ENCODE assay signal across 32 cellular contexts in the genomic region with DNA sequence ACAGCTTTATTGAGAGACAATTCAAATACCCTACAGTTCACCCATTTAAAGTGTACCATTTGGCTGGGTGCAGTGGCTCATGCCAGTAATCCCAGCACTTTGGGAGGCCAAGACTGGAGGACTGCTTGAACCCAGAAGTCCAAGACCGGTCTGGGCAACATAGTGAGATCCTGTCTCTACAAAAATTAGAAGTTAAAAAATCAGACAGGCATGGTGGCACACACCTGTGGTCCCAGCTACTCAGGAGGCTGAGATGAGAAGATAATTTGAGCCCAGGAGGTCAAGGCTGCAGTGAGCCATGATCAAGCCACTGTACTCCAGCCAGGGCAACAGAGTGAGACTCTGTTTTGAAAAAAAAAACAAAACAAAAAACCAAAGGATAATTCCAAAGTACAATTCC. TPM values are rescaled to one million over a fixed set of nuclear protein-coding genes. Genes with fewer than 3 reads are reported as not detected.
"Had no signal": no experiment of that assay in that cellular context is flagged by ENCODE, and none has a peak within 500 bp of the region (broad histone marks: within the 10 kb centered on the region; RNA-seq: fewer than 3 reads in every experiment).

No MANE protein-coding gene starts in this region.

- DNase-seq: hypothalamus; immature natural killer cell; kidney; left colon; left lung; lower lobe of right lung; mammary epithelial cell; mesenchymal stem cell; naive thymus-derived CD8-positive, alpha-beta T cell; nucleus accumbens; pancreas; retina; right cardiac atrium; spleen; stimulated activated CD4-positive, alpha-beta T cell treated with anti-CD3 and anti-CD28 coated beads, Interleukin-4, amount 100 ng/mL, for 24 hours; stimulated activated naive CD4-positive, alpha-beta T cell; tibial artery; trophoblast cell; upper lobe of right lung had no signal

- H3K27ac ChIP-seq: left lung, lower lobe of right lung, pancreas, prostate gland, skin epidermis, spleen, suprapubic skin, thoracic aorta, tibial artery, upper lobe of right lung had no signal

- FAIRE-seq: islet of Langerhans, kidney, pancreas, urothelium cell line had no signal

- H3K4me3 ChIP-seq: left lung, lower lobe of right lung, pancreas, prostate gland, skin epidermis, spleen, suprapubic skin, thoracic aorta, tibial artery, upper lobe of right lung had no signal

- H3K36me3 ChIP-seq: left lung, lower lobe of right lung, pancreas, prostate gland, spleen, suprapubic skin, thoracic aorta, tibial artery, upper lobe of right lung had no signal

- H3K27ac Mint-ChIP-seq: immature natural killer cell; naive thymus-derived CD8-positive, alpha-beta T cell; nephron; stimulated activated effector memory CD8-positive, alpha-beta T cell treated with anti-CD3 and anti-CD28 coated beads, Interleukin-12 subunit alpha, Interleukin-12 subunit beta, amount 100 ng/mL, for 72 hours; stimulated activated naive CD8-positive, alpha-beta T cell treated with anti-CD3 and anti-CD28 coated beads, Interleukin-15, Interleukin-2, amounts not matched to agents 100 ng/mL and 50 ng/mL, for 24 hours had no signal

- H3K4me1 ChIP-seq: left lung, lower lobe of right lung, prostate gland, upper lobe of right lung had no signal

- H3K36me3 Mint-ChIP-seq: immature natural killer cell; naive thymus-derived CD8-positive, alpha-beta T cell; stimulated activated effector memory CD8-positive, alpha-beta T cell treated with anti-CD3 and anti-CD28 coated beads, Interleukin-12 subunit alpha, Interleukin-12 subunit beta, amount 100 ng/mL, for 72 hours had no signal

- ATAC-seq: left colon; left lung; lower lobe of right lung; naive thymus-derived CD8-positive, alpha-beta T cell; pancreas; right cardiac atrium; sciatic nerve; stimulated activated effector memory CD8-positive, alpha-beta T cell treated with anti-CD3 and anti-CD28 coated beads, Interleukin-12 subunit alpha, Interleukin-12 subunit beta, amount 100 ng/mL, for 72 hours; upper lobe of right lung had no signal

- H3K4me3 Mint-ChIP-seq: immature natural killer cell; naive thymus-derived CD8-positive, alpha-beta T cell; nephron; neural crest cell; stimulated activated effector memory CD8-positive, alpha-beta T cell treated with anti-CD3 and anti-CD28 coated beads, Interleukin-12 subunit alpha, Interleukin-12 subunit beta, amount 100 ng/mL, for 72 hours; stimulated activated naive CD8-positive, alpha-beta T cell treated with anti-CD3 and anti-CD28 coated beads, Interleukin-15, Interleukin-2, amounts not matched to agents 100 ng/mL and 50 ng/mL, for 24 hours had no signal

- H3K27me3 ChIP-seq: pancreas, suprapubic skin had no signal

- H3K9me3 ChIP-seq: left lung, lower lobe of right lung, pancreas, prostate gland, spleen, suprapubic skin, thoracic aorta, tibial artery, upper lobe of right lung had no signal

RNA-seq across cellular contexts. Expression of a gene that starts 8.9 kb away (rescaled TPM):
- total RNA-seq: naive thymus-derived CD8-positive, alpha-beta T cell; neural crest cell; osteoblast; thoracic aorta had no signal
- polyA plus RNA-seq: mammary epithelial cell; naive thymus-derived CD8-positive, alpha-beta T cell had no signal

RNA-seq across cellular contexts. Expression of a gene that starts 49.2 kb away (rescaled TPM):
- total RNA-seq: left colon; liver; lower lobe of right lung; naive thymus-derived CD8-positive, alpha-beta T cell; neural crest cell; osteoblast; prostate gland; suprapubic skin; thoracic aorta had no signal
- polyA plus RNA-seq: immature natural killer cell; naive thymus-derived CD8-positive, alpha-beta T cell had no signal
